ENCODE assay signal across 8 cellular contexts in the genomic region with DNA sequence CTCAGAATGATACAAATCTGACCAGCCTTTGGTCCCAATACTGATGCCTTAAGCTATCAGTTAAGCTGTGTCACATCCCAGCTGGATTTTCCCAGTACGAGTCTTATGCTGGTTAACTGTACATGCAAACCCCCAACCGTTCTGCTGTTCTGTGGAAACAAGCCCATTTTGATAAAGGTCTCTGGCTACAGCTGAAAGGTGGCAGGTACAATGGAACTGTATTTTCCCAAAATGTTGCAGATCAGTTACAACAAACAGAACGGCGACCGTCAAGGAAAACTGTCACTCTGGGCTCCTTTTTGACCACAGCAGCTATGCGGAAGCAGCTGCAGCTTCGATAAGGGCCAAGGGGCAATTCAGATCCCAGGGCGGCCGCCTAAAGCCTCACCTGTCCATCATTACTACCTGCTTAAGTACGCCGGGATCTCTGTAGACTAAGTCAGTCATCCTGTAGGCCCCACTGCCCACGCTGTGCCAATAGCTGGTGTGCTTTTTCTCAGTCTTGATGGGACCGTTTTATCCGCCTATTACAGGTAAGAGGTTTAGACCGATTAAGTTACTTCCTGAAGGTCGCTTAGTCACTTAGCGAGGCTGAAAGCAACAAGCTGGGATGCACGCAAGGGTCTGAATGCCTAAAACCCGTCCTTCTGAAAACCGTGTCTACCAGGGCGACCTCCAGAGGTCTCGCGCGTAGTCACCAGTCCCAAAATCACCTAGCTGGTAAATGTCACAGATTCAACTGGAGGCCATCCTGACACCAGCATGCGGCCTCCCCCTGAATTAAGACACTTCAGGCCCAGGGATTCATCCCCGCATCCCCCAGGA. TPM values are rescaled to one million over a fixed set of nuclear protein-coding genes. Genes with fewer than 3 reads are reported as not detected.
A peak's percentile ranks its signal among the peaks of the same experiment; 100 is the strongest.
DNase-seq lines count a peak whose midpoint lies in the region; ATAC-seq and TF ChIP-seq lines count a peak whose summit lies in the region.

No MANE protein-coding gene starts in this region.

- no peaks in the 10 kb centered on the region for H3K27me3 Mint-ChIP-seq in IgD-negative memory B cell
- no peaks in the 10 kb centered on the region for H3K27me3 Mint-ChIP-seq in T-helper 2 cell treated with Interferon-gamma antibody and Interleukin-4, amounts not matched to agents 5 μg/mL and 100 μg/mL, for 36 hours (ENCODE audit: low read depth)

- peaks cover 25 to 32% (median 31%) of the 10 kb centered on the region in 3 donors for H3K4me1 Mint-ChIP-seq in IgD-negative memory B cell
- peaks cover 33% of the 10 kb centered on the region for H3K4me1 Mint-ChIP-seq in T-helper 2 cell treated with Interferon-gamma antibody and Interleukin-4, amounts not matched to agents 5 μg/mL and 100 μg/mL, for 36 hours (ENCODE audit: low read depth)

- peak; percentile 19 for TF ChIP-seq CTCF in GM20000 (IDR thresholded peaks at IDR 0.05; ENCODE audit: extremely low read depth, missing control alignments)

- no peaks in the 10 kb centered on the region for H3K9me3 Mint-ChIP-seq in IgD-negative memory B cell
- no peaks in the 10 kb centered on the region for H3K9me3 Mint-ChIP-seq in T-helper 2 cell treated with Interferon-gamma antibody and Interleukin-4, amounts not matched to agents 5 μg/mL and 100 μg/mL, for 36 hours

- H3K27ac ChIP-seq in caudate nucleus (ENCODE audit: low read depth, low read length), result peak overlapping the region; percentile 87

- DNase-seq in DMS53 treated with DMSO at 0.1 percent for 48 hours (lab: John Stamatoyannopoulos, UW; ENCODE audit: unreplicated experiment) (peak; percentile 67), GM20000 (ENCODE audit: low spot score) (peak; percentile 58), caudate nucleus (lab: John Stamatoyannopoulos, UW) (peak in 38 of 61 donors; percentile 8 to 81 (median 50)), left lobe of liver (ENCODE audit: low spot score) (peak; percentile 47), DMS114 treated with DMSO at 0.1 percent for 48 hours (lab: John Stamatoyannopoulos, UW; ENCODE audit: unreplicated experiment) (no peak)
- no peak for DNase-seq in T-helper 2 cell treated with Interferon-gamma antibody and Interleukin-4, amounts not matched to agents 5 μg/mL and 100 μg/mL, for 36 hours (ENCODE audit: low spot score)
- peak; percentile 22 to 45 (median 32) for DNase-seq in stimulated activated CD4-positive, alpha-beta T cell treated with anti-CD3 and anti-CD28 coated beads, TNF-alpha, amount 100 ng/mL, for 1 hour (ENCODE audit: low read depth in 3 of 3, low spot score in 1 of 3)

- peak overlapping the region; percentile 69 to 92 (median 76) for H3K27ac Mint-ChIP-seq in IgD-negative memory B cell
- H3K27ac Mint-ChIP-seq in T-helper 2 cell treated with Interferon-gamma antibody and Interleukin-4, amounts not matched to agents 5 μg/mL and 100 μg/mL, for 36 hours, result peak overlapping the region; percentile 94

- peak overlapping the region; percentile 93 to 100 (median 98) for H3K4me3 Mint-ChIP-seq in IgD-negative memory B cell
- H3K4me3 Mint-ChIP-seq in T-helper 2 cell treated with Interferon-gamma antibody and Interleukin-4, amounts not matched to agents 5 μg/mL and 100 μg/mL, for 36 hours, result peak overlapping the region; percentile 100

- H3K36me3 Mint-ChIP-seq in IgD-negative memory B cell, result no peaks in the 10 kb centered on the region
- H3K36me3 Mint-ChIP-seq in T-helper 2 cell treated with Interferon-gamma antibody and Interleukin-4, amounts not matched to agents 5 μg/mL and 100 μg/mL, for 36 hours (ENCODE audit: low read depth), result peaks cover 45% of the 10 kb centered on the region

- ATAC-seq in left lobe of liver, result peak; percentile 43

RNA-seq across cellular contexts. Expression of gene RAB42, which starts 11.1 kb away (rescaled TPM):
- not detected for polyA plus RNA-seq in IgD-negative memory B cell
- total RNA-seq in left lobe of liver, result 0.75 TPM

RNA-seq across cellular contexts. Expression of gene TRNAU1AP, which starts 28.0 kb away (rescaled TPM):
- 29.2 TPM for polyA plus RNA-seq in IgD-negative memory B cell
- total RNA-seq in left lobe of liver, result 8.3 TPM

Comparison
In these comparisons a context has a peak if more than half of its experiments do, and no peak if none do; other contexts are left out.
1. DNase-seq: peak in DMS53 treated with DMSO at 0.1 percent for 48 hours (single experiment), GM20000 (single experiment), caudate nucleus (38 of 61), left lobe of liver (single experiment) and stimulated activated CD4-positive, alpha-beta T cell treated with anti-CD3 and anti-CD28 coated beads, TNF-alpha, amount 100 ng/mL, for 1 hour (3 of 3); none in T-helper 2 cell treated with Interferon-gamma antibody and Interleukin-4, amounts not matched to agents 5 μg/mL and 100 μg/mL, for 36 hours (single experiment) and DMS114 treated with DMSO at 0.1 percent for 48 hours (single experiment).